Comparison of ENCODE assay signal across 1 cellular context in genomic region chr15:77420610-77421369, GRCh38.
TF ChIP-seq lines count a peak whose summit lies in the region.

Gene HMG20A, plus strand, starts transcription at chr15:77420888. Its CDS starts 37,520 bp downstream, at chr15:77458408.

TF ChIP-seq in GM23338, 12 proteins besides CTCF, POLR2A, EP300 and RAD21 (continued from another document):
- TF ChIP-seq ZNF462 (CRISPR knock-in tag; IDR thresholded peaks at IDR 0.05) (no peak), CREB1 (CRISPR knock-in tag; IDR thresholded peaks at IDR 0.05; ENCODE audit: low read depth) (peak; percentile 85), NANOG (IDR thresholded peaks at IDR 0.05; ENCODE audit: borderline replicate concordance) (no peak), EZH2 (IDR thresholded peaks at IDR 0.05; ENCODE audit: low read depth, unreplicated experiment) (no peak)
TF ChIP-seq in GM23338: peak in this region for 3.
